18 cellular contexts compared by ENCODE assay signal in the genomic region with DNA sequence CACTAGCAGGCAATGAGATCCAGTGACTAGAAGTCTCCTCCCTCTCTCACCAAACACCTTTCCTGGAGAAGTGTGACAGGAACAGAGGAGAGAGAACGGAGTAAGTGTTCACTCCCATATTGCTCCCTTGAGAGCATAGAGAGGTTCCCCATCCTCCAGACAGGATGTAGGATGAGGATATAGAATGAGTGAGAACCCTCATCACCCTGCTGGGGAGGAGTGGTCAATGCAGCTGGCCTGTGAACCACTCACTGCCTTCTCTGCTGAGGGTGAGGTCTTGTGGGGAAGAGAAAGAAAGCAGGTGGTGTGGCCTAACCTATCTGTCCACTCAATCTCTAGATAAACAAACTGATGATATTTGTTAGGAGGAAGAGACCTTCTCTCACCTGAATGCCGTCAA.
DNase-seq lines count a peak whose midpoint lies in the region; ATAC-seq, FAIRE-seq and TF ChIP-seq lines count a peak whose summit lies in the region.
"Had no signal": no experiment of that assay in that cellular context is flagged by ENCODE, and none has a peak within 500 bp of the region (broad histone marks: within the 10 kb centered on the region; RNA-seq: fewer than 3 reads in every experiment).

No MANE protein-coding gene starts in this region.

- no TSS peak for BruUV-seq in PC-9 (replicated peaks; lab: Mats Ljungman, UMichigan)

- POLR2A ChIA-PET in PC-9 (lab: Charles Lee; ENCODE audit: unreplicated experiment): no interaction called here

- H3K27ac ChIP-seq in PC-9: no peak overlapping the region
- H3K27ac ChIP-seq: stomach had no signal

- no peaks in the 10 kb centered on the region for H3K79me2 ChIP-seq in PC-9 (ENCODE audit: low read depth)

- H3K4me2 ChIP-seq in PC-9: no peak overlapping the region

- H3K4me3 ChIP-seq in GM12864 (ENCODE audit: low read depth, low read length) (no peak overlapping the region), PC-9 (no peak overlapping the region)
- H3K4me3 ChIP-seq: stomach had no signal

- no peaks in the 10 kb centered on the region for H3K9me2 ChIP-seq in PC-9 (ENCODE audit: insufficient read depth)

- ATAC-seq in HG03354 (IDR thresholded peaks at IDR 0.05; ENCODE audit: poor library complexity, severe bottlenecking, unreplicated experiment) (peak; percentile 47), HG03039 (IDR thresholded peaks at IDR 0.05; ENCODE audit: unreplicated experiment) (no peak), GM18505 (IDR thresholded peaks at IDR 0.05; ENCODE audit: unreplicated experiment) (no peak)
- ATAC-seq: activated naive CD8-positive, alpha-beta T cell treated with anti-CD3 and anti-CD28 coated beads, Interleukin-2, amount 50 U/mL, for 24 hours; activated T-cell treated with anti-CD3 and anti-CD28 coated beads, Interleukin-2, amount 50 U/mL, for 72 hours; left ventricle myocardium superior had no signal

- H3K27me3 ChIP-seq in PC-9 (ENCODE audit: insufficient read depth, low read depth): no peaks in the 10 kb centered on the region
- H3K27me3 ChIP-seq: stomach had no signal

- H3K36me3 ChIP-seq in PC-9 (ENCODE audit: low read depth): no peaks in the 10 kb centered on the region
- H3K36me3 ChIP-seq: stomach had no signal

- H3K4me1 ChIP-seq in PC-9 (replicated peaks; ENCODE audit: insufficient read depth): no peaks in the 10 kb centered on the region
- H3K4me1 ChIP-seq: stomach had no signal

- H4K20me1 ChIP-seq in PC-9 (ENCODE audit: insufficient read depth): no peaks in the 10 kb centered on the region

- no peak for FAIRE-seq in RCC 7860 (lab: Jason Lieb, UNC)
- FAIRE-seq: GM19239 had no signal

- DNase-seq in GM12864 (ENCODE audit: low read depth): no peak
- peak; percentile 42 to 43 for DNase-seq in SHP77 (lab: John Stamatoyannopoulos, UW)
- peak; percentile 69 for DNase-seq in islet precursor cell
- DNase-seq in PC-9: no peak
- no peak for DNase-seq in RCC 7860 (ENCODE audit: low spot score)
- DNase-seq: activated CD4-positive, alpha-beta memory T cell treated with anti-CD3 and anti-CD28 coated beads, Interleukin-2, amount 10 ng/mL, durations not matched to agents 7 days and 5 days; activated naive CD8-positive, alpha-beta T cell treated with anti-CD3 and anti-CD28 coated beads, Interleukin-2, amount 50 U/mL, for 24 hours; activated T-cell treated with anti-CD3 and anti-CD28 coated beads, Interleukin-2, amount 50 U/mL, for 72 hours; COR-L47; effector CD4-positive, alpha-beta T cell; GF-D8; left ventricle myocardium superior; NCI-H2107; stomach had no signal

- no peaks in the 10 kb centered on the region for H3F3A ChIP-seq in PC-9 (ENCODE audit: insufficient read depth, low read depth)

- TF ChIP-seq CTCF in GM12864 (IDR thresholded peaks at IDR 0.05; ENCODE audit: low read depth, low read length, missing control alignments) (peak; percentile 3), PC-9 (conservative IDR thresholded peaks at IDR 0.05) (no peak)

- H2AFZ ChIP-seq in PC-9: no peak overlapping the region

- CTCF ChIA-PET in PC-9 (lab: Charles Lee): no interaction called here

- intact Hi-C loops in PC-9 (cut with micrococcal nuclease; ENCODE audit: unreplicated experiment): no loop called here

- no peak for TF ChIP-seq POLR2A in GM18505 (IDR thresholded peaks at IDR 0.05; ENCODE audit: borderline replicate concordance, extremely low read depth, insufficient read depth, insufficient read length)

- no peaks in the 10 kb centered on the region for H3K9me3 ChIP-seq in PC-9 (ENCODE audit: insufficient read depth, low read depth)
- H3K9me3 ChIP-seq: stomach had no signal

Comparison
In these comparisons a context has a peak if more than half of its experiments do, and no peak if none do; other contexts are left out.
1. DNase-seq: peak in SHP77 (2 of 2) and islet precursor cell (single experiment); none in GM12864 (single experiment), PC-9 (0 of 2) and RCC 7860 (single experiment).